ENCODE assay signal across 1 cellular context in genomic region chr10:52066383-52066782, GRCh38.
TF ChIP-seq lines count a peak whose summit lies in the region.

No MANE protein-coding gene starts in this region.

TF ChIP-seq in GM23338, 12 proteins besides CTCF, POLR2A, EP300 and RAD21 (continued from another document):
- TF ChIP-seq ZNF462 (CRISPR knock-in tag; IDR thresholded peaks at IDR 0.05) (no peak), ZNF331 (CRISPR knock-in tag; IDR thresholded peaks at IDR 0.05; ENCODE audit: low read depth) (no peak)
